7 cellular contexts compared by ENCODE assay signal in the genomic region with DNA sequence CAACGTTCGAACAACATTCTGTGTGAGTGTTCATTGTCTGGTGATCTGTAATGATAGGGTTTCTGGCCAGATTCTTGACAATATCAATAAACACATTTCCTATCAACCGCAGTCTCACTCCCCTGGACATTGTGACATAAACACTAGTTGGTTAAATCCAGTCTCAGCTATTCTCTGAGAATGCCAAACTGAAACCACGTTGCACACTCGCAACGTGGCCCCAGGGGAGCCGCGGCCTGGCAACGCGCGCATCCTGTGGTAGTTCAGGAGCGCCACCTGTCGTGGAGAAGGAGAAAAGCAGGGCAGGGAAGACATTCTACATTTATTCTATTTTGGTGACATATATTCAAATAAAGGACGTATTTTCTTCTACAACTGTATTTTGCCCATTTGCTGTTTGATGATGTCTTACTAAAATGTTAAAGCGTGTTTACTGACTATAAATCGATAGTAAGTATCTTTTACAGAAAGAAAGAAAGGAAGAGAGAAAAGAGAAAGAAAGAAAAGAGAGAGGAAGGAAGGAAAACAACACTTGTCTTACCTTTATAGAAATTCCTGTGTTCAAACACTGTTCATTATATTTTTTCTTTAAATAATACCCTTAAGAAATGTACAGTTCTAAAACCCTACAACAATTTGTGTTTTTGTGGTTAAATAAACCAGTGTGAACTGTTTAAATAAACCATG.
A peak's percentile ranks its signal among the peaks of the same experiment; 100 is the strongest.
DNase-seq lines count a peak whose midpoint lies in the region; ATAC-seq, FAIRE-seq and TF ChIP-seq lines count a peak whose summit lies in the region.

No MANE protein-coding gene starts in this region.

- no peak overlapping the region for H3K4me3 ChIP-seq in WERI-Rb-1 (ENCODE audit: low read depth, low read length)

- H3K27me3 ChIP-seq in WERI-Rb-1 (ENCODE audit: insufficient read depth, low read depth, severe bottlenecking) (peaks cover 95% of the 10 kb centered on the region), foreskin keratinocyte (no peaks in the 10 kb centered on the region)

- ATAC-seq in foreskin keratinocyte (peak; percentile 78), omental fat pad (ENCODE audit: low FRiP score) (no peak)

- no peak for FAIRE-seq in H54 (lab: Jason Lieb, UNC)

- no peak overlapping the region for H3K27ac ChIP-seq in WERI-Rb-1
- no peak overlapping the region for H3K27ac ChIP-seq in foreskin keratinocyte

- H3K9me3 ChIP-seq in WERI-Rb-1 (ENCODE audit: severe bottlenecking) = no peaks in the 10 kb centered on the region

- no peak for TF ChIP-seq POLR2A in H54 (IDR thresholded peaks at IDR 0.05; ENCODE audit: low read depth, low read length)

- DNase-seq in EL (peak; percentile 18), H54 (ENCODE audit: insufficient read length, low spot score) (peak; percentile 31), NCI-H1436 (lab: John Stamatoyannopoulos, UW) (peak; percentile 76), WERI-Rb-1 (peak; percentile 28), foreskin keratinocyte (peak; percentile 3 to 30), omental fat pad (ENCODE audit: low spot score) (peak; percentile 27), G401 (ENCODE audit: low spot score) (no peak)

- H3K4me1 ChIP-seq in foreskin keratinocyte = no peaks in the 10 kb centered on the region

- TF ChIP-seq CTCF in WERI-Rb-1 (IDR thresholded peaks at IDR 0.05; ENCODE audit: low read depth, low read length) (peak; percentile 81), foreskin keratinocyte (conservative IDR thresholded peaks at IDR 0.05) (peak; percentile 85), omental fat pad (IDR thresholded peaks at IDR 0.05) (no peak)

- H3K36me3 ChIP-seq in WERI-Rb-1 = no peaks in the 10 kb centered on the region

- in situ Hi-C loops in G401 (cut with HindIII; ENCODE audit: low sequenced_read_pairs) = no loop called here

Comparison
In these comparisons a context has a peak if more than half of its experiments do, and no peak if none do; other contexts are left out.
1. CTCF ChIP-seq: peak in WERI-Rb-1 (single experiment) and foreskin keratinocyte (single experiment); none in omental fat pad (0 of 3).